In the genomic region with DNA sequence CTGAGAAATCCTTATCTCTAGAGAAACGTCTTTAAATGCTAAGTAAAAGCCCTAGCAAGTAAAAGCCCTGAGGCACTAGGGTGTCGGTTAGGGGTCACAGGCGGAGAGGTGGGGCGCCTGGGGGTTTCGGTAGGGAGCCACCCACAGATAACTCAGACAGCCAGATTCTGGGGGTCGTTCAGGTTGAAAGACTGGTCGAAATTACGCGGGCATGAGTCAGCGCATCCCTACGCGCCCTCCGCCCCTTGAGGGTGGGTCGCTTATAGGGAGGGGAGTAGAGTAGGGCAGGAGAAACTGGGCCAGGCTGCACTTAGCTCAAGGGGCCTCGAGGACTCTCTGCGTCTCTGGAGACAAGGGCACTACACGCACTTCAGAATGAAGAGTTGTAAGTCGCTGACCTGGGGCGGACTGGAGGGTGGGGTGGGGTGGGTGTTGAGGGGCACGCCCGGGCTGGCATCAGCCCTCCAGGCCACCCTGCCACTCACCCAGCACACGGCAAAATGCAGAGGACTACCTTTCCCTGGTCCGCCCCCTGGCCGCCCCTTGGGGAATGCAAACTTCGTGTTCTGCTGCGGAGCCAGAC, we compare ENCODE assay signal across 8 cellular contexts. TPM values are rescaled to one million over a fixed set of nuclear protein-coding genes. Genes with fewer than 3 reads are reported as not detected.
DNase-seq lines count a peak whose midpoint lies in the region; ATAC-seq and TF ChIP-seq lines count a peak whose summit lies in the region.

No MANE protein-coding gene starts in this region.

- H3K27ac Mint-ChIP-seq in activated CD4-positive, alpha-beta T cell treated with anti-CD3 and anti-CD28 coated beads, Interleukin-2, amount 10 ng/mL, durations not matched to agents 7 days and 5 days, result no peak overlapping the region
- H3K27ac Mint-ChIP-seq in naive thymus-derived CD4-positive, alpha-beta T cell, result peak overlapping the region in 8 of 9 donors; percentile 76 to 98 (median 93)

- POLR2A ChIA-PET in activated CD4-positive, alpha-beta T cell treated with anti-CD3 and anti-CD28 coated beads, Interleukin-2, amount 10 ng/mL, durations not matched to agents 7 days and 5 days (lab: Charles Lee), result no interaction called here
- POLR2A ChIA-PET in naive thymus-derived CD4-positive, alpha-beta T cell (lab: Charles Lee), result interaction anchor here (0.5 to 1.6 kb wide), 2 partner anchors 42 to 413 kb away, joined by 3 to 7 read pairs; a partner anchor contains a TSS

- CTCF ChIA-PET in activated CD4-positive, alpha-beta T cell treated with anti-CD3 and anti-CD28 coated beads, Interleukin-2, amount 10 ng/mL, durations not matched to agents 7 days and 5 days (lab: Charles Lee), result no interaction called here
- CTCF ChIA-PET in naive thymus-derived CD4-positive, alpha-beta T cell (lab: Charles Lee), result no interaction called here

- H3K27me3 Mint-ChIP-seq in activated CD4-positive, alpha-beta T cell treated with anti-CD3 and anti-CD28 coated beads, Interleukin-2, amount 10 ng/mL, durations not matched to agents 7 days and 5 days, result peaks cover 33% of the 10 kb centered on the region
- H3K27me3 Mint-ChIP-seq in naive thymus-derived CD4-positive, alpha-beta T cell, result peaks cover 0 to 39% (median 12%) of the 10 kb centered on the region in 5 donors

- peak overlapping the region; percentile 99 for H3K4me3 ChIP-seq in epithelial cell of proximal tubule (ENCODE audit: low read depth, low read length)
- H3K4me3 ChIP-seq in naive thymus-derived CD4-positive, alpha-beta T cell (ENCODE audit: low read length), result peak overlapping the region; percentile 68

- peak; percentile 36 for TF ChIP-seq CTCF in epithelial cell of proximal tubule (conservative IDR thresholded peaks at IDR 0.05; ENCODE audit: low read depth, low read length)

- peaks cover 10 to 35% of the 10 kb centered on the region in 2 donors for H3K4me1 ChIP-seq in naive thymus-derived CD4-positive, alpha-beta T cell (ENCODE audit: control insufficient read depth in 2 of 2, insufficient read depth in 2 of 2, low read length in 2 of 2)

- H3K9me3 Mint-ChIP-seq in activated CD4-positive, alpha-beta T cell treated with anti-CD3 and anti-CD28 coated beads, Interleukin-2, amount 10 ng/mL, durations not matched to agents 7 days and 5 days, result no peaks in the 10 kb centered on the region
- peaks cover 0 to 5% (median 0%) of the 10 kb centered on the region in 11 donors for H3K9me3 Mint-ChIP-seq in naive thymus-derived CD4-positive, alpha-beta T cell

- peaks cover 45% of the 10 kb centered on the region for H3K4me1 Mint-ChIP-seq in activated CD4-positive, alpha-beta T cell treated with anti-CD3 and anti-CD28 coated beads, Interleukin-2, amount 10 ng/mL, durations not matched to agents 7 days and 5 days
- peaks cover 47 to 76% (median 68%) of the 10 kb centered on the region in 7 donors for H3K4me1 Mint-ChIP-seq in naive thymus-derived CD4-positive, alpha-beta T cell

- intact Hi-C loops in naive thymus-derived CD4-positive, alpha-beta T cell (cut with micrococcal nuclease), result no loop called here

- no peak for DNase-seq in activated CD4-positive, alpha-beta T cell treated with anti-CD3 and anti-CD28 coated beads, Interleukin-2, amount 10 ng/mL, durations not matched to agents 7 days and 5 days
- no peak for DNase-seq in activated CD4-positive, alpha-beta T cell treated with anti-CD3 and anti-CD28 coated beads for 4 hours
- DNase-seq in SK-N-DZ (ENCODE audit: low spot score) (peak; percentile 68), epithelial cell of proximal tubule (ENCODE audit: low read depth) (no peak), NOMO-1 treated with dmso at 0.1 percent for 144 hours (lab: John Stamatoyannopoulos, UW; ENCODE audit: unreplicated experiment) (no peak), dedifferentiated amniotic fluid mesenchymal stem cell (ENCODE audit: extremely low spot score) (no peak)
- no peak for DNase-seq in naive thymus-derived CD4-positive, alpha-beta T cell

- H3K36me3 Mint-ChIP-seq in activated CD4-positive, alpha-beta T cell treated with anti-CD3 and anti-CD28 coated beads, Interleukin-2, amount 10 ng/mL, durations not matched to agents 7 days and 5 days (ENCODE audit: low read depth), result peaks cover 1% of the 10 kb centered on the region
- H3K36me3 Mint-ChIP-seq in naive thymus-derived CD4-positive, alpha-beta T cell, result peaks cover 0 to 16% (median 6%) of the 10 kb centered on the region in 5 donors

- H3K27me3 ChIP-seq in naive thymus-derived CD4-positive, alpha-beta T cell (ENCODE audit: control insufficient read depth in 2 of 2, insufficient read depth in 2 of 2, low read length in 2 of 2), result no peaks in the 10 kb centered on the region

- no peaks in the 10 kb centered on the region for H3K9me3 ChIP-seq in naive thymus-derived CD4-positive, alpha-beta T cell (ENCODE audit: control insufficient read depth in 2 of 3, low read length in 3 of 3)

- H3K36me3 ChIP-seq in naive thymus-derived CD4-positive, alpha-beta T cell (ENCODE audit: control insufficient read depth in 2 of 3, insufficient read depth in 3 of 3, low read length in 3 of 3), result peaks cover 0 to 12% (median 0%) of the 10 kb centered on the region in 3 experiments

- ATAC-seq in naive thymus-derived CD4-positive, alpha-beta T cell, result peak; percentile 12
- no peak for ATAC-seq in GM18517 (IDR thresholded peaks at IDR 0.05; ENCODE audit: unreplicated experiment)

- peak overlapping the region; percentile 97 for H3K4me3 Mint-ChIP-seq in activated CD4-positive, alpha-beta T cell treated with anti-CD3 and anti-CD28 coated beads, Interleukin-2, amount 10 ng/mL, durations not matched to agents 7 days and 5 days
- H3K4me3 Mint-ChIP-seq in naive thymus-derived CD4-positive, alpha-beta T cell, result peak overlapping the region; percentile 87 to 100 (median 98)

- H3K27ac ChIP-seq in naive thymus-derived CD4-positive, alpha-beta T cell (ENCODE audit: low read depth, low read length), result peak overlapping the region; percentile 82

RNA-seq across cellular contexts. Expression of a gene that starts 0.6 kb away (rescaled TPM):
- total RNA-seq in activated CD4-positive, alpha-beta T cell treated with anti-CD3 and anti-CD28 coated beads, Interleukin-2, amount 10 ng/mL, durations not matched to agents 7 days and 5 days, result 1 to 10 TPM; 8.3 to 9.2 TPM
- polyA plus RNA-seq in SK-N-DZ (2014; cell fraction: cytosol; rRNA removed), result 37.6 and 39.7 TPM in 2 replicates
- polyA plus RNA-seq in SK-N-DZ (2014; cell fraction: nucleus; rRNA removed), result 55.2 and 163 TPM in 2 replicates
- 23.2 and 39.4 TPM in 2 replicates for total RNA-seq in epithelial cell of proximal tubule
- 10 to 100 TPM; 11.8 to 21.9 (median 15.8) TPM for total RNA-seq in naive thymus-derived CD4-positive, alpha-beta T cell
- polyA plus RNA-seq in naive thymus-derived CD4-positive, alpha-beta T cell, result 10 to 100 TPM; 14.3 to 15.7 TPM

RNA-seq across cellular contexts. Expression of a gene that starts 1.6 kb away (rescaled TPM):
- under 1 TPM; 0.17 to 0.23 TPM for total RNA-seq in activated CD4-positive, alpha-beta T cell treated with anti-CD3 and anti-CD28 coated beads, Interleukin-2, amount 10 ng/mL, durations not matched to agents 7 days and 5 days
- 0.37 TPM in 1 of 2 replicates, not detected in the other for polyA plus RNA-seq in SK-N-DZ (2014; cell fraction: cytosol; rRNA removed)
- 0.25 and 1.9 TPM in 2 replicates for polyA plus RNA-seq in SK-N-DZ (2014; cell fraction: nucleus; rRNA removed)
- total RNA-seq in epithelial cell of proximal tubule, result not detected in 2 replicates
- total RNA-seq in naive thymus-derived CD4-positive, alpha-beta T cell, result 1 to 10 TPM in 4 of 5 experiments, under 1 TPM in 1; 0.31 to 7.4 (median 3.4) TPM
- polyA plus RNA-seq in naive thymus-derived CD4-positive, alpha-beta T cell, result 1 to 10 TPM; 2.2 to 6.2 TPM

RNA-seq across cellular contexts. Expression of a gene that starts 11.1 kb away (rescaled TPM):
- 1 to 10 TPM; 6.0 to 8.6 TPM for total RNA-seq in activated CD4-positive, alpha-beta T cell treated with anti-CD3 and anti-CD28 coated beads, Interleukin-2, amount 10 ng/mL, durations not matched to agents 7 days and 5 days
- polyA plus RNA-seq in SK-N-DZ (2014; cell fraction: cytosol; rRNA removed), result 5.8 and 7.3 TPM in 2 replicates
- polyA plus RNA-seq in SK-N-DZ (2014; cell fraction: nucleus; rRNA removed), result 56.1 and 73.5 TPM in 2 replicates
- 3.1 and 6.5 TPM in 2 replicates for total RNA-seq in epithelial cell of proximal tubule
- total RNA-seq in naive thymus-derived CD4-positive, alpha-beta T cell, result 10 to 100 TPM in 4 of 5 experiments, 1 to 10 TPM in 1; 7.5 to 25.9 (median 17.2) TPM
- polyA plus RNA-seq in naive thymus-derived CD4-positive, alpha-beta T cell, result under 1 TPM; 0.30 to 0.86 TPM

RNA-seq across cellular contexts. Expression of a gene that starts 22.5 kb away (rescaled TPM):
- total RNA-seq in activated CD4-positive, alpha-beta T cell treated with anti-CD3 and anti-CD28 coated beads, Interleukin-2, amount 10 ng/mL, durations not matched to agents 7 days and 5 days, result 10 to 100 TPM; 47.3 to 52.0 TPM
- polyA plus RNA-seq in SK-N-DZ (2014; cell fraction: cytosol; rRNA removed), result 60.4 and 67.5 TPM in 2 replicates
- polyA plus RNA-seq in SK-N-DZ (2014; cell fraction: nucleus; rRNA removed), result 33.1 and 36.2 TPM in 2 replicates
- 57.1 and 72.2 TPM in 2 replicates for total RNA-seq in epithelial cell of proximal tubule
- 10 to 100 TPM; 25.0 to 46.1 (median 31.6) TPM for total RNA-seq in naive thymus-derived CD4-positive, alpha-beta T cell
- polyA plus RNA-seq in naive thymus-derived CD4-positive, alpha-beta T cell, result 10 to 100 TPM; 19.3 to 19.5 TPM

RNA-seq across cellular contexts. Expression of a gene that starts 23.3 kb away (rescaled TPM):
- 1 to 10 TPM; 6.6 to 7.8 TPM for total RNA-seq in activated CD4-positive, alpha-beta T cell treated with anti-CD3 and anti-CD28 coated beads, Interleukin-2, amount 10 ng/mL, durations not matched to agents 7 days and 5 days
- polyA plus RNA-seq in SK-N-DZ (2014; cell fraction: cytosol; rRNA removed), result 12.6 and 12.9 TPM in 2 replicates
- 5.5 and 8.7 TPM in 2 replicates for polyA plus RNA-seq in SK-N-DZ (2014; cell fraction: nucleus; rRNA removed)
- 2.5 and 7.2 TPM in 2 replicates for total RNA-seq in epithelial cell of proximal tubule
- total RNA-seq in naive thymus-derived CD4-positive, alpha-beta T cell, result 1 to 10 TPM in 4 of 5 experiments, under 1 TPM in 1; 0.82 to 5.1 (median 3.0) TPM
- polyA plus RNA-seq in naive thymus-derived CD4-positive, alpha-beta T cell, result 1 to 10 TPM; 1.3 to 4.1 TPM
